In genomic region chr6:44258325-44258863, GRCh38 we compare ENCODE assay signal across 10 cellular contexts. TPM values are rescaled to one million over a fixed set of nuclear protein-coding genes. Genes with fewer than 3 reads are reported as not detected.
DNase-seq lines count a peak whose midpoint lies in the region; ATAC-seq, FAIRE-seq and TF ChIP-seq lines count a peak whose summit lies in the region.
"Had no signal": no experiment of that assay in that cellular context is flagged by ENCODE, and none has a peak within 500 bp of the region (broad histone marks: within the 10 kb centered on the region; RNA-seq: fewer than 3 reads in every experiment).

No MANE protein-coding gene starts in this region.

- H3K9me2 ChIP-seq in OCI-LY7 (ENCODE audit: insufficient read depth, low read length): no peaks in the 10 kb centered on the region

- H3K36me3 ChIP-seq in OCI-LY7 (ENCODE audit: insufficient read depth, low read length) (peaks cover 85% of the 10 kb centered on the region), H1 (ENCODE audit: control insufficient read depth in 2 of 4, insufficient read depth in 4 of 4, low read length in 3 of 4) (peaks cover 9 to 29% (median 26%) of the 10 kb centered on the region in 4 experiments; a peak in 7 of 8 replicates), spleen (peaks cover 7 to 75% (median 58%) of the 10 kb centered on the region in 6 donors), HAP-1 (replicated peaks) (peaks cover 25% of the 10 kb centered on the region)

- H3K4me2 ChIP-seq in OCI-LY7 (ENCODE audit: low read length) (peak overlapping the region; percentile 100), H1 (ENCODE audit: insufficient read depth in 1 of 2, low read depth in 2 of 2, low read length in 2 of 2) (peak overlapping the region; percentile 58 to 73; a peak in 2 of 4 replicates)

- H3K23ac ChIP-seq in H1 (ENCODE audit: insufficient read length): no peak overlapping the region

- no peak overlapping the region for H3K56ac ChIP-seq in H1 (replicated peaks; ENCODE audit: insufficient read length, low read depth, low read length)

- no peak overlapping the region for H2BK120ac ChIP-seq in H1 (replicated peaks; ENCODE audit: low read depth, low read length)

- H2BK20ac ChIP-seq in H1 (ENCODE audit: low read length): no peak overlapping the region

- H2AK5ac ChIP-seq in H1 (ENCODE audit: low read depth, low read length): no peak overlapping the region

- TSS peak; percentile 34 for BruUV-seq in OCI-LY7 (replicated peaks; lab: Mats Ljungman, UMichigan)

- H3K9ac ChIP-seq in H1 (replicated peaks in 1 of 4; ENCODE audit: extremely low read depth in 1 of 4, low read depth in 3 of 4, low read length in 3 of 4): no peak overlapping the region; a peak in 1 of 7 replicates

- CTCF ChIA-PET in OCI-LY7 (lab: Charles Lee; ENCODE audit: unreplicated experiment): no interaction called here
- CTCF ChIA-PET in H1 (lab: Charles Lee; ENCODE audit: partially characterized antibody): interaction anchor here (1.0 to 1.5 kb wide), 4 partner anchors 12 to 67 kb away, joined by 3 read pairs; partner anchors contain the start of gene AARS2

- peaks cover 11% of the 10 kb centered on the region for H3K23me2 ChIP-seq in H1 (ENCODE audit: low read depth, low read length)

- no peak overlapping the region for H4K8ac ChIP-seq in H1 (ENCODE audit: extremely low read depth, insufficient read depth, low read length)

- H2BK5ac ChIP-seq in H1 (ENCODE audit: low read depth, low read length): no peak overlapping the region

- ATAC-seq in HG02973 (IDR thresholded peaks at IDR 0.05; ENCODE audit: unreplicated experiment): no peak

- H2BK12ac ChIP-seq in H1 (ENCODE audit: low read depth, low read length): no peak overlapping the region

- H3K27ac ChIP-seq in OCI-LY7 (ENCODE audit: low read depth, low read length, poor library complexity, severe bottlenecking) (peak overlapping the region; percentile 54), H1 (ENCODE audit: low read depth, low read length) (no peak overlapping the region), spleen (peak overlapping the region in 7 of 8 donors; percentile 91 to 98 (median 95))
- H3K27ac ChIP-seq: SK-N-MC had no signal

- in situ Hi-C loops in HAP-1 (cut with MboI; ENCODE audit: low sequenced_read_pairs): no loop called here

- H3K9me3 ChIP-seq in OCI-LY7 (ENCODE audit: low read length): no peaks in the 10 kb centered on the region
- H3K9me3 ChIP-seq in H1 (ENCODE audit: insufficient read depth in 2 of 2, low read depth in 1 of 2, low read length in 1 of 2): no peaks in the 10 kb centered on the region
- no peaks in the 10 kb centered on the region for H3K9me3 ChIP-seq in spleen
- H3K9me3 ChIP-seq in HAP-1: no peaks in the 10 kb centered on the region

- H3K4me3 ChIP-seq in GM12865 (ENCODE audit: low read depth, low read length): peak overlapping the region; percentile 95
- no peak overlapping the region for H3K4me3 ChIP-seq in OCI-LY7 (ENCODE audit: low read depth, low read length, poor library complexity, severe bottlenecking)
- H3K4me3 ChIP-seq in H1 (ENCODE audit: extremely low read depth in 1 of 4, insufficient read depth in 2 of 4, low read depth in 3 of 4, low read length in 4 of 4): no peak overlapping the region
- H3K4me3 ChIP-seq in spleen: peak overlapping the region in 2 of 8 donors; percentile 92 to 98
- no peak overlapping the region for H3K4me3 ChIP-seq in HAP-1

- no peak overlapping the region for H4K91ac ChIP-seq in H1 (replicated peaks; ENCODE audit: insufficient read length, low read length)

- H3K27me3 ChIP-seq in H1 (replicated peaks in 1 of 4; ENCODE audit: control insufficient read depth in 3 of 4, extremely low read depth in 1 of 4, insufficient read depth in 3 of 4, low read length in 3 of 4): no peaks in the 10 kb centered on the region
- H3K27me3 ChIP-seq in spleen (replicated peaks in 1 of 7): no peaks in the 10 kb centered on the region
- no peaks in the 10 kb centered on the region for H3K27me3 ChIP-seq in HAP-1 (ENCODE audit: low read depth)

- intact Hi-C loops in OCI-LY7 (cut with micrococcal nuclease; ENCODE audit: unreplicated experiment): no loop called here
- intact Hi-C loops in spleen (cut with DNase I; ENCODE audit: low total_unique reads): no loop called here

- POLR2A ChIA-PET in OCI-LY7 (lab: Charles Lee) (no interaction called here), H1 (lab: Charles Lee; ENCODE audit: partially characterized antibody) (interaction anchor here (1.7 to 15.1 kb wide), 3 partner anchors 10 to 85 kb away, joined by 4 to 581 read pairs (median 5); partner anchors contain the start of gene HSP90AB1)

- H2AFZ ChIP-seq in OCI-LY7 (ENCODE audit: low read length): no peak overlapping the region
- no peak overlapping the region for H2AFZ ChIP-seq in H1 (ENCODE audit: low read length)

- WGBS in H1 (ENCODE audit: extremely low coverage in 1 of 2, insufficient coverage in 1 of 2, insufficient read length in 1 of 2, insufficient replicate concordance in 2 of 2, low coverage in 1 of 2, low lambda C conversion rate in 2 of 2, missing lambda C conversion rate in 1 of 2), 2 experiments: 90% methylated on average over 9 of the region's 9 CpGs; no CpG with 5 or more reads in 1 of the 2 experiments
- 59 to 74% (median 67%) methylated on average over 9 of the region's 9 CpGs for WGBS in spleen, 5 donors

- TF ChIP-seq RAD21 in H1 (IDR thresholded peaks at IDR 0.05 in 1 of 2, conservative IDR thresholded peaks at IDR 0.05 in 1 of 2; ENCODE audit: low read depth in 2 of 2, low read length in 2 of 2): no peak

- no peak for FAIRE-seq in H1 (lab: Jason Lieb, UNC)

- H3K4me1 ChIP-seq in OCI-LY7 (ENCODE audit: insufficient read depth, low read length, poor library complexity, severe bottlenecking) (peaks cover 81% of the 10 kb centered on the region), H1 (replicated peaks in 1 of 4; ENCODE audit: control insufficient read depth in 3 of 4, insufficient read depth in 4 of 4, low read length in 3 of 4) (peaks cover 6 to 31% (median 12%) of the 10 kb centered on the region in 4 experiments), spleen (peaks cover 41 to 98% (median 92%) of the 10 kb centered on the region in 6 donors), HAP-1 (peaks cover 10% of the 10 kb centered on the region)

- TF ChIP-seq CTCF in GM12865 (IDR thresholded peaks at IDR 0.05; ENCODE audit: insufficient read depth, low read depth, low read length, missing control alignments): no peak
- TF ChIP-seq CTCF in OCI-LY7 (conservative IDR thresholded peaks at IDR 0.05; ENCODE audit: low read length): no peak
- no peak for TF ChIP-seq CTCF in H1 (IDR thresholded peaks at IDR 0.05; ENCODE audit: control extremely low read depth in 1 of 3, insufficient read depth in 1 of 3, low read depth in 1 of 3, low read length in 3 of 3)
- no peak for TF ChIP-seq CTCF in spleen (IDR thresholded peaks at IDR 0.05 in 8 of 11, conservative IDR thresholded peaks at IDR 0.05 in 3 of 11)

- H3K79me1 ChIP-seq in H1 (ENCODE audit: low read depth, low read length): peaks cover 4% of the 10 kb centered on the region; the same call in 1 of the 2 replicates

- H3K79me2 ChIP-seq in OCI-LY7 (ENCODE audit: insufficient read depth, low read depth, low read length): peaks cover 26% of the 10 kb centered on the region
- H3K79me2 ChIP-seq in H1 (ENCODE audit: control insufficient read depth in 1 of 2, insufficient read depth in 2 of 2, low read length in 2 of 2): peaks cover 0 to 16% of the 10 kb centered on the region in 2 experiments; a peak in 2 of 4 replicates

- no peak for TF ChIP-seq EP300 in H1 (IDR thresholded peaks at IDR 0.05; ENCODE audit: borderline replicate concordance in 1 of 2, low read depth in 2 of 2, low read length in 2 of 2)

- peaks cover under 1% of the 10 kb centered on the region; the same call in 1 of the 2 replicates for H4K20me1 ChIP-seq in OCI-LY7 (ENCODE audit: insufficient read depth, low read length)
- H4K20me1 ChIP-seq in H1 (replicated peaks in 1 of 2; ENCODE audit: control insufficient read depth in 1 of 2, insufficient read depth in 2 of 2, low read length in 2 of 2): peaks cover 0 to 14% of the 10 kb centered on the region in 2 experiments

- no peak for TF ChIP-seq POLR2A in H1 (IDR thresholded peaks at IDR 0.05; ENCODE audit: control extremely low read depth in 1 of 2, low read depth in 2 of 2, low read length in 2 of 2)
- no peak for TF ChIP-seq POLR2A in spleen (IDR thresholded peaks at IDR 0.05)

- no peak overlapping the region for H3K4ac ChIP-seq in H1 (replicated peaks; ENCODE audit: insufficient read length, low read depth, low read length)

- DNase-seq in GM12865 (ENCODE audit: low read depth) (peak; percentile 50), OCI-LY7 (ENCODE audit: low spot score) (no peak), H1 (ENCODE audit: low read depth in 1 of 2, low spot score in 2 of 2) (no peak), spleen (peak; percentile 76), HAP-1 (ENCODE audit: low spot score in 2 of 2) (no peak)
- no peak for DNase-seq in effector CD4-positive, alpha-beta T cell
- DNase-seq: GF-D8, NCI-H446 had no signal

- H4K5ac ChIP-seq in H1 (ENCODE audit: insufficient read length, low read depth, low read length): no peak overlapping the region

- no peak overlapping the region for H2BK15ac ChIP-seq in H1 (ENCODE audit: low read length)

- H3K18ac ChIP-seq in H1 (ENCODE audit: extremely low read depth, low read length): no peak overlapping the region

- H3K14ac ChIP-seq in H1 (ENCODE audit: insufficient read length): no peak overlapping the region

RNA-seq across cellular contexts. Expression of gene SLC35B2, which starts 1.1 kb away (rescaled TPM):
- total RNA-seq in OCI-LY7 (2014; rRNA removed; shearing (Covaris generic)): 10.1 and 13.9 TPM in 2 replicates
- total RNA-seq in OCI-LY7 (2022) (15.3 and 16.5 TPM in 2 replicates), spleen (10 to 100 TPM; 22.4 to 30.4 (median 27.9) TPM)
- 29.5 and 32.3 TPM in 2 replicates for total RNA-seq in H1 (2021; fragmentation: NEBNext Ultra II Directional; extraction: Animal tissue kit (Norgen Biotek cat#: 25700))
- polyA plus RNA-seq in H1 (2011; rRNA removed) (65.0 and 73.7 TPM in 2 replicates), spleen (10 to 100 TPM; 17.6 to 22.0 (median 21.7) TPM)
- 49.6 TPM for polyA plus RNA-seq in H1 (2011; cell fraction: cytosol; rRNA removed)
- 90.4 TPM for polyA plus RNA-seq in H1 (2011; cell fraction: nucleus; rRNA removed)
- polyA plus RNA-seq in H1 (2012, experiment 1 of 2): 26.2 to 41.2 TPM (median 36.7 TPM) in 4 replicates
- 48.9 TPM for polyA plus RNA-seq in H1 (2012, experiment 2 of 2)
- polyA plus RNA-seq in H1 (2013, experiment 1 of 2): 43.7 TPM
- polyA plus RNA-seq in H1 (2013, experiment 2 of 2): 43.6 TPM
- polyA minus RNA-seq in H1 (2011; rRNA and poly(A)+ RNA removed): 48.1 and 49.1 TPM in 2 replicates
- polyA minus RNA-seq in H1 (2011; cell fraction: cytosol; rRNA and poly(A)+ RNA removed): 21.4 TPM
- 25.3 TPM for polyA minus RNA-seq in H1 (2011; cell fraction: nucleus; rRNA and poly(A)+ RNA removed)

RNA-seq across cellular contexts. Expression of gene NFKBIE, which starts 7.0 kb away (rescaled TPM):
- 27.5 and 43.1 TPM in 2 replicates for total RNA-seq in OCI-LY7 (2014; rRNA removed; shearing (Covaris generic))
- total RNA-seq in OCI-LY7 (2022) (22.4 and 24.8 TPM in 2 replicates), spleen (10 to 100 TPM; 32.2 to 89.7 (median 60.7) TPM)
- total RNA-seq in H1 (2021; fragmentation: NEBNext Ultra II Directional; extraction: Animal tissue kit (Norgen Biotek cat#: 25700)): 10.8 and 13.5 TPM in 2 replicates
- polyA plus RNA-seq in H1 (2011; rRNA removed) (19.2 and 22.9 TPM in 2 replicates), spleen (10 to 100 TPM; 41.3 to 49.8 (median 42.3) TPM)
- polyA plus RNA-seq in H1 (2011; cell fraction: cytosol; rRNA removed): 18.8 TPM
- polyA plus RNA-seq in H1 (2011; cell fraction: nucleus; rRNA removed): 14.3 TPM
- polyA plus RNA-seq in H1 (2012, experiment 1 of 2): 12.7 to 17.1 TPM (median 13.6 TPM) in 4 replicates
- polyA plus RNA-seq in H1 (2012, experiment 2 of 2): 17.0 TPM
- 6.2 TPM for polyA plus RNA-seq in H1 (2013, experiment 1 of 2)
- 7.5 TPM for polyA plus RNA-seq in H1 (2013, experiment 2 of 2)
- polyA minus RNA-seq in H1 (2011; rRNA and poly(A)+ RNA removed): 7.0 and 9.3 TPM in 2 replicates
- 7.8 TPM for polyA minus RNA-seq in H1 (2011; cell fraction: cytosol; rRNA and poly(A)+ RNA removed)
- polyA minus RNA-seq in H1 (2011; cell fraction: nucleus; rRNA and poly(A)+ RNA removed): 12.2 TPM

RNA-seq across cellular contexts. Expression of gene HSP90AB1, which starts 11.5 kb away (rescaled TPM):
- 911 and 1,004 TPM in 2 replicates for total RNA-seq in OCI-LY7 (2014; rRNA removed; shearing (Covaris generic))
- total RNA-seq in OCI-LY7 (2022) (1,055 and 1,282 TPM in 2 replicates), spleen (100 to 1,000 TPM; 372 to 546 (median 415) TPM)
- total RNA-seq in H1 (2021; fragmentation: NEBNext Ultra II Directional; extraction: Animal tissue kit (Norgen Biotek cat#: 25700)): 2,224 and 2,297 TPM in 2 replicates
- polyA plus RNA-seq in H1 (2011; rRNA removed) (1,244 and 1,564 TPM in 2 replicates), spleen (100 to 1,000 TPM; 196 to 330 (median 302) TPM)
- 1,987 TPM for polyA plus RNA-seq in H1 (2011; cell fraction: cytosol; rRNA removed)
- 1,165 TPM for polyA plus RNA-seq in H1 (2011; cell fraction: nucleus; rRNA removed)
- polyA plus RNA-seq in H1 (2012, experiment 1 of 2): 2,191 to 2,644 TPM (median 2,404 TPM) in 4 replicates
- 384 TPM for polyA plus RNA-seq in H1 (2012, experiment 2 of 2)
- 1,706 TPM for polyA plus RNA-seq in H1 (2013, experiment 1 of 2)
- polyA plus RNA-seq in H1 (2013, experiment 2 of 2): 1,654 TPM
- 1,724 and 1,899 TPM in 2 replicates for polyA minus RNA-seq in H1 (2011; rRNA and poly(A)+ RNA removed)
- polyA minus RNA-seq in H1 (2011; cell fraction: cytosol; rRNA and poly(A)+ RNA removed): 850 TPM
- polyA minus RNA-seq in H1 (2011; cell fraction: nucleus; rRNA and poly(A)+ RNA removed): 610 TPM

RNA-seq across cellular contexts. Expression of gene TMEM151B, which starts 11.9 kb away (rescaled TPM):
- not detected in 2 replicates for total RNA-seq in OCI-LY7 (2014; rRNA removed; shearing (Covaris generic))
- total RNA-seq in OCI-LY7 (2022): 0.07 and 0.15 TPM in 2 replicates
- 15.5 and 15.7 TPM in 2 replicates for total RNA-seq in H1 (2021; fragmentation: NEBNext Ultra II Directional; extraction: Animal tissue kit (Norgen Biotek cat#: 25700))
- 8.0 and 11.6 TPM in 2 replicates for polyA plus RNA-seq in H1 (2011; rRNA removed)
- 9.9 TPM for polyA plus RNA-seq in H1 (2011; cell fraction: cytosol; rRNA removed)
- polyA plus RNA-seq in H1 (2011; cell fraction: nucleus; rRNA removed): 22.6 TPM
- polyA plus RNA-seq in H1 (2012, experiment 1 of 2): 10.2 to 14.9 TPM (median 13.2 TPM) in 4 replicates
- polyA plus RNA-seq in H1 (2012, experiment 2 of 2): 12.1 TPM
- 7.8 TPM for polyA plus RNA-seq in H1 (2013, experiment 1 of 2)
- polyA plus RNA-seq in H1 (2013, experiment 2 of 2): 7.7 TPM
- polyA minus RNA-seq in H1 (2011; rRNA and poly(A)+ RNA removed): 8.8 and 10.7 TPM in 2 replicates
- 6.5 TPM for polyA minus RNA-seq in H1 (2011; cell fraction: cytosol; rRNA and poly(A)+ RNA removed)
- 6.2 TPM for polyA minus RNA-seq in H1 (2011; cell fraction: nucleus; rRNA and poly(A)+ RNA removed)
- total RNA-seq in spleen: under 1 TPM in 1 of 7 donors, not detected in 6; 0.17 TPM
- under 1 TPM in 2 of 3 donors, not detected in 1; 0.03 to 0.11 TPM for polyA plus RNA-seq in spleen

RNA-seq across cellular contexts. Expression of gene SLC29A1, which starts 35.0 kb away (rescaled TPM):
- 51.5 and 52.6 TPM in 2 replicates for total RNA-seq in OCI-LY7 (2014; rRNA removed; shearing (Covaris generic))
- total RNA-seq in OCI-LY7 (2022) (54.1 and 64.6 TPM in 2 replicates), spleen (10 to 100 TPM; 28.3 to 49.4 (median 33.7) TPM)
- total RNA-seq in H1 (2021; fragmentation: NEBNext Ultra II Directional; extraction: Animal tissue kit (Norgen Biotek cat#: 25700)): 187 and 196 TPM in 2 replicates
- polyA plus RNA-seq in H1 (2011; rRNA removed) (558 and 626 TPM in 2 replicates), spleen (10 to 100 TPM in 1 of 3 donors, 1 to 10 TPM in 2; 8.5 to 18.4 (median 9.2) TPM)
- polyA plus RNA-seq in H1 (2011; cell fraction: cytosol; rRNA removed): 409 TPM
- 636 TPM for polyA plus RNA-seq in H1 (2011; cell fraction: nucleus; rRNA removed)
- polyA plus RNA-seq in H1 (2012, experiment 1 of 2): 210 to 268 TPM (median 256 TPM) in 4 replicates
- polyA plus RNA-seq in H1 (2012, experiment 2 of 2): 267 TPM
- polyA plus RNA-seq in H1 (2013, experiment 1 of 2): 396 TPM
- polyA plus RNA-seq in H1 (2013, experiment 2 of 2): 418 TPM
- 456 and 664 TPM in 2 replicates for polyA minus RNA-seq in H1 (2011; rRNA and poly(A)+ RNA removed)
- 124 TPM for polyA minus RNA-seq in H1 (2011; cell fraction: cytosol; rRNA and poly(A)+ RNA removed)
- polyA minus RNA-seq in H1 (2011; cell fraction: nucleus; rRNA and poly(A)+ RNA removed): 168 TPM

Comparison
In these comparisons a context has a peak if more than half of its experiments do, and no peak if none do; other contexts are left out.
1. DNase-seq: peak in GM12865 (single experiment) and spleen (single experiment); none in OCI-LY7 (single experiment), H1 (0 of 2), effector CD4-positive, alpha-beta T cell (single experiment) and HAP-1 (0 of 2).